15 cellular contexts compared by ENCODE assay signal in genomic region chr6:52499681-52500239, GRCh38.
DNase-seq lines count a peak whose midpoint lies in the region; TF ChIP-seq lines count a peak whose summit lies in the region.
"Had no signal": no experiment of that assay in that cellular context is flagged by ENCODE, and none has a peak within 500 bp of the region (broad histone marks: within the 10 kb centered on the region; RNA-seq: fewer than 3 reads in every experiment).

No MANE protein-coding gene starts in this region.

- no peak overlapping the region for H2BK120ac ChIP-seq in trophoblast cell (ENCODE audit: insufficient read depth, low read length, poor library complexity)

- H3K27me3 Mint-ChIP-seq in endodermal cell (ENCODE audit: insufficient read depth): no peaks in the 10 kb centered on the region

- H2BK12ac ChIP-seq in trophoblast cell (ENCODE audit: low read length): peak overlapping the region; percentile 2

- peaks cover 82 to 99% (median 95%) of the 10 kb centered on the region in 10 experiments for H3K4me1 ChIP-seq in BLaER1 treated with 17β-estradiol and CSF1 and Interleukin-3, amounts not matched to agents 10 nM and 100 nM
- H3K4me1 ChIP-seq in Karpas-422 (ENCODE audit: low read length) (peaks cover 46% of the 10 kb centered on the region), endodermal cell (ENCODE audit: control insufficient read depth, insufficient read depth, low read length) (peaks cover 11% of the 10 kb centered on the region), trophoblast cell (ENCODE audit: control insufficient read depth in 1 of 2, insufficient read depth in 2 of 2, low read length in 2 of 2) (peaks cover 32% of the 10 kb centered on the region in 2 experiments)

- H3K18ac ChIP-seq in trophoblast cell (ENCODE audit: low read length): no peak overlapping the region

- 90 to 95% methylated on average over 6 to 11 of the region's 11 CpGs for WGBS in endodermal cell (ENCODE audit: insufficient coverage in 1 of 2, insufficient read length in 1 of 2), 2 experiments
- WGBS in trophoblast cell (ENCODE audit: extremely low coverage, insufficient coverage, insufficient read length): no CpG with 5 or more reads among the region's 11 CpGs

- H2AK5ac ChIP-seq in trophoblast cell (ENCODE audit: low read length): no peak overlapping the region

- H2AFZ ChIP-seq in Karpas-422 (ENCODE audit: low read length): no peak overlapping the region
- no peak overlapping the region for H2AFZ ChIP-seq in trophoblast cell (ENCODE audit: insufficient read depth, low read length, poor library complexity)

- DNase-seq in Karpas-422: peak; percentile 47
- no peak for DNase-seq in endodermal cell
- DNase-seq in trophoblast cell: no peak
- DNase-seq in activated CD4-positive, alpha-beta T cell treated with anti-CD3 and anti-CD28 coated beads, Interleukin-2, amount 50 U/mL, for 4 hours: no peak
- no peak for DNase-seq in NCI-H2107 treated with DMSO at 0.1 percent for 48 hours (lab: John Stamatoyannopoulos, UW; ENCODE audit: unreplicated experiment)
- DNase-seq in GM19238 (ENCODE audit: insufficient read length, low spot score): no peak
- DNase-seq in activated CD8-positive, alpha-beta memory T cell treated with anti-CD3 and anti-CD28 coated beads for 24 hours: no peak
- DNase-seq: activated naive CD4-positive, alpha-beta T cell treated with anti-CD3 and anti-CD28 coated beads for 36 hours; AML-193; cerebellar nuclear complex; erythroblast; H7; stimulated activated CD4-positive, alpha-beta T cell treated with anti-CD3 and anti-CD28 coated beads, Interleukin-15, amount 100 ng/mL, for 24 hours had no signal

- peak overlapping the region in 8 of 11 experiments; percentile 38 to 94 (median 72); a peak in 18 of 22 replicates for H3K27ac ChIP-seq in BLaER1 treated with 17β-estradiol and CSF1 and Interleukin-3, amounts not matched to agents 10 nM and 100 nM
- H3K27ac ChIP-seq in Karpas-422 (ENCODE audit: low read length) (no peak overlapping the region), endodermal cell (ENCODE audit: low read depth, low read length) (no peak overlapping the region), trophoblast cell (ENCODE audit: low read depth, low read length) (peak overlapping the region; percentile 46)

- H3K23ac ChIP-seq in trophoblast cell (ENCODE audit: low read length): no peak overlapping the region

- H3K4me2 ChIP-seq in BLaER1 treated with 17β-estradiol and CSF1 and Interleukin-3, amounts not matched to agents 10 nM and 100 nM: peak overlapping the region; percentile 74 to 91 (median 86)
- H3K4me2 ChIP-seq in Karpas-422 (ENCODE audit: low read depth, low read length, poor library complexity, severe bottlenecking): no peak overlapping the region
- H3K4me2 ChIP-seq in trophoblast cell (ENCODE audit: low read length): no peak overlapping the region

- H4K8ac ChIP-seq in trophoblast cell (ENCODE audit: low read depth, low read length): no peak overlapping the region

- H3K79me2 ChIP-seq in Karpas-422 (ENCODE audit: low read length) (no peaks in the 10 kb centered on the region), trophoblast cell (ENCODE audit: control insufficient read depth, insufficient read depth, low read length, poor library complexity) (no peaks in the 10 kb centered on the region)

- H2BK5ac ChIP-seq in trophoblast cell (ENCODE audit: low read depth, low read length, poor library complexity): no peak overlapping the region

- no peaks in the 10 kb centered on the region for H3K9me3 Mint-ChIP-seq in endodermal cell

- peaks cover 0 to 30% (median 0%) of the 10 kb centered on the region in 11 experiments; a peak in 2 of 22 replicates for H4K20me1 ChIP-seq in BLaER1 treated with 17β-estradiol and CSF1 and Interleukin-3, amounts not matched to agents 10 nM and 100 nM
- H4K20me1 ChIP-seq in Karpas-422 (ENCODE audit: insufficient read depth, low read depth, low read length): no peaks in the 10 kb centered on the region

- no peaks in the 10 kb centered on the region for H3K9me2 ChIP-seq in Karpas-422 (replicated peaks; ENCODE audit: insufficient read depth, low read length)

- H3K4me1 Mint-ChIP-seq in endodermal cell: peaks cover 22% of the 10 kb centered on the region

- peaks cover 24% of the 10 kb centered on the region for H3K36me3 Mint-ChIP-seq in endodermal cell (ENCODE audit: low read depth)

- no peak overlapping the region for H4K12ac ChIP-seq in trophoblast cell (ENCODE audit: low read depth, low read length)

- TF ChIP-seq CTCF in endodermal cell (conservative IDR thresholded peaks at IDR 0.05): no peak

- peaks cover 13 to 46% (median 30%) of the 10 kb centered on the region in 11 experiments; a peak in 20 of 22 replicates for H3K36me3 ChIP-seq in BLaER1 treated with 17β-estradiol and CSF1 and Interleukin-3, amounts not matched to agents 10 nM and 100 nM
- 0 out of 2 replicates have a peak, but pooled peaks cover 2% of the 10 kb centered on the region for H3K36me3 ChIP-seq in Karpas-422 (ENCODE audit: insufficient read depth, low read length)
- peaks cover 16% of the 10 kb centered on the region for H3K36me3 ChIP-seq in endodermal cell (ENCODE audit: control insufficient read depth, insufficient read depth, low read length)
- peaks cover 13 to 18% of the 10 kb centered on the region in 2 experiments for H3K36me3 ChIP-seq in trophoblast cell (ENCODE audit: control insufficient read depth in 1 of 2, insufficient read depth in 2 of 2, low read length in 2 of 2)

- H3K27ac Mint-ChIP-seq in endodermal cell: peak overlapping the region; percentile 95
- H3K27ac Mint-ChIP-seq: activated naive CD4-positive, alpha-beta T cell treated with anti-CD3 and anti-CD28 coated beads for 36 hours had no signal

- no peaks in the 10 kb centered on the region for H3K27me3 ChIP-seq in BLaER1 treated with 17β-estradiol and CSF1 and Interleukin-3, amounts not matched to agents 10 nM and 100 nM
- H3K27me3 ChIP-seq in Karpas-422 (ENCODE audit: low read length) (no peaks in the 10 kb centered on the region), endodermal cell (ENCODE audit: control insufficient read depth, insufficient read depth, low read length, poor library complexity, severe bottlenecking) (no peaks in the 10 kb centered on the region), trophoblast cell (ENCODE audit: insufficient read depth, low read length) (no peaks in the 10 kb centered on the region)

- H3K14ac ChIP-seq in trophoblast cell (ENCODE audit: low read length): no peak overlapping the region

- H3K4ac ChIP-seq in trophoblast cell (ENCODE audit: low read depth, low read length): no peak overlapping the region

- peaks cover 5% of the 10 kb centered on the region for H3K79me1 ChIP-seq in trophoblast cell (ENCODE audit: low read length)

- peak overlapping the region in 7 of 11 experiments; percentile 8 to 81 (median 71); a peak in 14 of 22 replicates for H3K9ac ChIP-seq in BLaER1 treated with 17β-estradiol and CSF1 and Interleukin-3, amounts not matched to agents 10 nM and 100 nM
- H3K9ac ChIP-seq in Karpas-422 (ENCODE audit: low read length) (no peak overlapping the region), endodermal cell (ENCODE audit: extremely low read depth, low read length, poor library complexity, severe bottlenecking) (no peak overlapping the region), trophoblast cell (ENCODE audit: low read length) (no peak overlapping the region)

- peaks cover 0 to 6% (median 4%) of the 10 kb centered on the region in 11 experiments; a peak in 13 of 22 replicates for H3K9me3 ChIP-seq in BLaER1 treated with 17β-estradiol and CSF1 and Interleukin-3, amounts not matched to agents 10 nM and 100 nM (replicated peaks in 1 of 11)
- H3K9me3 ChIP-seq in Karpas-422 (ENCODE audit: low read length) (no peaks in the 10 kb centered on the region), endodermal cell (ENCODE audit: control insufficient read depth, low read length) (peaks cover 3% of the 10 kb centered on the region), trophoblast cell (ENCODE audit: insufficient read depth, low read depth, low read length) (peaks cover 2% of the 10 kb centered on the region)

- H4K91ac ChIP-seq in trophoblast cell (ENCODE audit: low read depth, low read length): peak overlapping the region; percentile 9

- H3K4me3 ChIP-seq in BLaER1 treated with 17β-estradiol and CSF1 and Interleukin-3, amounts not matched to agents 10 nM and 100 nM: no peak overlapping the region
- H3K4me3 ChIP-seq in Karpas-422 (ENCODE audit: low read length) (no peak overlapping the region), endodermal cell (ENCODE audit: low read length) (no peak overlapping the region), trophoblast cell (ENCODE audit: low read depth, low read length) (no peak overlapping the region)
- H3K4me3 ChIP-seq: lung had no signal

- no peak overlapping the region for H3K4me3 Mint-ChIP-seq in endodermal cell
- H3K4me3 Mint-ChIP-seq: activated naive CD4-positive, alpha-beta T cell treated with anti-CD3 and anti-CD28 coated beads for 36 hours had no signal

Comparison
In these comparisons a context has a peak if more than half of its experiments do, and no peak if none do; other contexts are left out.
1. H3K27ac ChIP-seq: peak in BLaER1 treated with 17β-estradiol and CSF1 and Interleukin-3, amounts not matched to agents 10 nM and 100 nM (8 of 11) and trophoblast cell (single experiment); none in Karpas-422 (single experiment) and endodermal cell (single experiment).
2. H3K4me2 ChIP-seq: peak in BLaER1 treated with 17β-estradiol and CSF1 and Interleukin-3, amounts not matched to agents 10 nM and 100 nM (11 of 11); none in Karpas-422 (single experiment) and trophoblast cell (single experiment).
3. H3K9ac ChIP-seq: peak in BLaER1 treated with 17β-estradiol and CSF1 and Interleukin-3, amounts not matched to agents 10 nM and 100 nM (7 of 11); none in Karpas-422 (single experiment), endodermal cell (single experiment) and trophoblast cell (single experiment).